In genomic region chr11:110428040-110428439, GRCh38 we compare ENCODE assay signal across 26 cellular contexts.
"Had no signal": no experiment of that assay in that cellular context is flagged by ENCODE, and none has a peak within 500 bp of the region (broad histone marks: within the 10 kb centered on the region; RNA-seq: fewer than 3 reads in every experiment).

No MANE protein-coding gene starts in this region.

- FAIRE-seq: endothelial cell of umbilical vein, kidney, small intestine had no signal

- H3K27ac ChIP-seq: breast epithelium, ovary, sigmoid colon, upper lobe of left lung had no signal

- H3K27ac Mint-ChIP-seq: activated B cell treated with CpG ODN at 0.5 μM for 24 hours; activated T-cell treated with anti-CD3 and anti-CD28 coated beads, Interleukin-2, amount 50 U/mL, for 72 hours; nephron progenitor cell; progenitor cell of endocrine pancreas; stimulated activated effector memory CD8-positive, alpha-beta T cell treated with anti-CD3 and anti-CD28 coated beads, Interleukin-12 subunit alpha, Interleukin-12 subunit beta, amount 100 ng/mL, for 72 hours had no signal

- DNase-seq: activated B cell treated with CpG ODN at 0.5 μM for 24 hours; activated CD4-positive, alpha-beta T cell treated with anti-CD3 and anti-CD28 coated beads, Interleukin-2, amount 50 U/mL, for 1 hour; activated CD8-positive, alpha-beta T cell treated with anti-CD3 and anti-CD28 coated beads for 36 hours; activated effector memory CD4-positive, alpha-beta T cell treated with Interleukin-2 at 50 U/mL for 16 hours; activated naive CD4-positive, alpha-beta T cell treated with Interleukin-2 at 50 U/mL for 16 hours; activated T-cell treated with anti-CD3 and anti-CD28 coated beads, Interleukin-2, amount 50 U/mL, for 72 hours; amygdala; central memory CD4-positive, alpha-beta T cell; hippocampal formation; kidney; midbrain; nephron progenitor cell; ovary; sigmoid colon; small intestine; stimulated activated CD4-positive, alpha-beta T cell treated with anti-CD3 and anti-CD28 coated beads, Interleukin-4, amount 100 ng/mL, for 24 hours; stimulated activated naive CD8-positive, alpha-beta T cell treated with anti-CD3 and anti-CD28 coated beads, Interleukin-15, amount 100 ng/mL, for 72 hours; substantia nigra; T-helper 2 cell; upper lobe of left lung had no signal

- H3K27me3 ChIP-seq: breast epithelium, gastroesophageal sphincter, ovary, sigmoid colon, upper lobe of left lung, vagina had no signal

- H3K9me3 Mint-ChIP-seq: activated B cell treated with CpG ODN at 0.5 μM for 24 hours; activated CD8-positive, alpha-beta T cell treated with anti-CD3 and anti-CD28 coated beads for 36 hours; activated T-cell treated with anti-CD3 and anti-CD28 coated beads, Interleukin-2, amount 50 U/mL, for 72 hours; stimulated activated effector memory CD8-positive, alpha-beta T cell treated with anti-CD3 and anti-CD28 coated beads, Interleukin-12 subunit alpha, Interleukin-12 subunit beta, amount 100 ng/mL, for 72 hours; stimulated activated naive CD8-positive, alpha-beta T cell treated with anti-CD3 and anti-CD28 coated beads, Interleukin-15, amount 100 ng/mL, for 72 hours had no signal

- ATAC-seq: activated CD8-positive, alpha-beta T cell treated with anti-CD3 and anti-CD28 coated beads for 36 hours; activated T-cell treated with anti-CD3 and anti-CD28 coated beads, Interleukin-2, amount 50 U/mL, for 72 hours; gastroesophageal sphincter; stimulated activated effector memory CD8-positive, alpha-beta T cell treated with anti-CD3 and anti-CD28 coated beads, Interleukin-12 subunit alpha, Interleukin-12 subunit beta, amount 100 ng/mL, for 72 hours; stimulated activated naive CD8-positive, alpha-beta T cell treated with anti-CD3 and anti-CD28 coated beads, Interleukin-15, amount 100 ng/mL, for 72 hours had no signal

- H3K9me3 ChIP-seq: breast epithelium, gastroesophageal sphincter, ovary, sigmoid colon, upper lobe of left lung, vagina had no signal

- H3K27me3 Mint-ChIP-seq: activated B cell treated with CpG ODN at 0.5 μM for 24 hours; activated CD8-positive, alpha-beta T cell treated with anti-CD3 and anti-CD28 coated beads for 36 hours; progenitor cell of endocrine pancreas; stimulated activated naive CD8-positive, alpha-beta T cell treated with anti-CD3 and anti-CD28 coated beads, Interleukin-15, amount 100 ng/mL, for 72 hours had no signal

- H3K36me3 ChIP-seq: breast epithelium, gastroesophageal sphincter, ovary, sigmoid colon, upper lobe of left lung, vagina had no signal

- H3K4me3 ChIP-seq: breast epithelium, gastroesophageal sphincter, ovary, sigmoid colon, upper lobe of left lung, vagina had no signal

- H3K4me1 ChIP-seq: breast epithelium had no signal
